ENCODE assay signal across 21 cellular contexts in genomic region chr1:7989762-7990428, GRCh38. TPM values are rescaled to one million over a fixed set of nuclear protein-coding genes. Genes with fewer than 3 reads are reported as not detected.
DNase-seq lines count a peak whose midpoint lies in the region; ATAC-seq, FAIRE-seq and TF ChIP-seq lines count a peak whose summit lies in the region.
"Had no signal": no experiment of that assay in that cellular context is flagged by ENCODE, and none has a peak within 500 bp of the region (broad histone marks: within the 10 kb centered on the region; RNA-seq: fewer than 3 reads in every experiment).

No MANE protein-coding gene starts in this region.

- no peaks in the 10 kb centered on the region for H3K4me1 Mint-ChIP-seq in CD8-positive, alpha-beta T cell (ENCODE audit: low read depth)
- H3K4me1 Mint-ChIP-seq in central memory CD8-positive, alpha-beta T cell: no peaks in the 10 kb centered on the region

- TF ChIP-seq CTCF in CD8-positive, alpha-beta T cell (IDR thresholded peaks at IDR 0.05): no peak
- TF ChIP-seq CTCF in HEK293 (tag by site-specific recombination; IDR thresholded peaks at IDR 0.05): no peak
- no peak for TF ChIP-seq CTCF in esophagus muscularis mucosa (IDR thresholded peaks at IDR 0.05)

- intact Hi-C loops in CD8-positive, alpha-beta T cell (cut with DNase I, micrococcal nuclease): loop anchor here in 1 of 2 experiments (10.0 kb wide), 1 partner anchor 855 kb away; no protein-coding TSS in a partner anchor
- intact Hi-C loops in esophagus muscularis mucosa (cut with DNase I): no loop called here

- H3K36me3 ChIP-seq in CD8-positive, alpha-beta T cell (ENCODE audit: insufficient read depth, low read length): peaks cover 12% of the 10 kb centered on the region
- H3K36me3 ChIP-seq in HEK293 (ENCODE audit: control insufficient read depth in 2 of 2, insufficient read depth in 1 of 2, low read length in 2 of 2) (peaks cover 13 to 41% of the 10 kb centered on the region in 2 experiments), esophagus muscularis mucosa (peaks cover 7 to 36% (median 26%) of the 10 kb centered on the region in 4 donors)

- no peaks in the 10 kb centered on the region for H3K9me3 ChIP-seq in CD8-positive, alpha-beta T cell (ENCODE audit: low read length)
- H3K9me3 ChIP-seq in HEK293 (ENCODE audit: control insufficient read depth, insufficient read depth, low read depth, low read length) (no peaks in the 10 kb centered on the region), esophagus muscularis mucosa (no peaks in the 10 kb centered on the region)
- H3K9me3 ChIP-seq: adrenal gland had no signal

- no peak for TF ChIP-seq POLR2A in esophagus muscularis mucosa (IDR thresholded peaks at IDR 0.05; ENCODE audit: low read depth)

- no peaks in the 10 kb centered on the region for H3K27me3 Mint-ChIP-seq in CD8-positive, alpha-beta T cell (ENCODE audit: low read depth)
- no peaks in the 10 kb centered on the region for H3K27me3 Mint-ChIP-seq in central memory CD8-positive, alpha-beta T cell
- H3K27me3 Mint-ChIP-seq: dendritic cell treated with granulocyte-macrophage colony-stimulating factor and Interleukin-4, amounts not matched to agents 40 ng/mL and 50 ng/mL, for 4 days; stimulated activated memory B cell treated with anti-CD40 and anti-IgM and Interleukin-4, amounts not matched to agents 10 μg/mL and 1 μg/mL and 100 μg/mL, for 72 hours had no signal

- POLR2A ChIA-PET in CD8-positive, alpha-beta T cell (lab: Charles Lee): no interaction called here
- POLR2A ChIA-PET in HEK293 (lab: Yijun Ruan, JAX): interaction anchor here (0.6 to 0.7 kb wide), 2 partner anchors 18 to 898 kb away, joined by 3 to 4 read pairs; no protein-coding TSS in a partner anchor

- WGBS in esophagus muscularis mucosa: 54% methylated on average over 2 of the region's 2 CpGs

- no peaks in the 10 kb centered on the region for H3K4me1 ChIP-seq in CD8-positive, alpha-beta T cell (ENCODE audit: insufficient read depth, low read length)
- H3K4me1 ChIP-seq in HEK293 (ENCODE audit: control insufficient read depth, insufficient read depth, low read length) (no peaks in the 10 kb centered on the region), esophagus muscularis mucosa (peaks cover 0 to 11% (median 10%) of the 10 kb centered on the region in 4 donors)
- H3K4me1 ChIP-seq: adrenal gland had no signal

- TF ChIP-seq EP300 in esophagus muscularis mucosa (IDR thresholded peaks at IDR 0.05): no peak

- CTCF ChIA-PET in CD8-positive, alpha-beta T cell (lab: Charles Lee): interaction anchor here (1.2 kb wide), 1 partner anchor 25 kb away, joined by 3 read pairs; no protein-coding TSS in a partner anchor
- CTCF ChIA-PET in HEK293 (lab: Yijun Ruan, JAX): interaction anchor here (0.9 to 2.5 kb wide), 5 partner anchors 11 to 324 kb away, joined by 4 to 12 read pairs (median 9); no protein-coding TSS in a partner anchor

- peaks cover 47% of the 10 kb centered on the region for H3K36me3 Mint-ChIP-seq in CD8-positive, alpha-beta T cell
- peaks cover 31% of the 10 kb centered on the region for H3K36me3 Mint-ChIP-seq in central memory CD8-positive, alpha-beta T cell (ENCODE audit: insufficient read depth)

- no peak overlapping the region for H3K27ac ChIP-seq in CD8-positive, alpha-beta T cell (ENCODE audit: low read depth, low read length)
- no peak overlapping the region for H3K27ac ChIP-seq in HEK293 (ENCODE audit: extremely low read depth, low read depth, low read length)
- H3K27ac ChIP-seq in esophagus muscularis mucosa (replicated peaks in 1 of 4): peak overlapping the region in 1 of 4 donors; percentile 37
- H3K27ac ChIP-seq: adrenal gland, KMS-11 had no signal

- H3K27me3 ChIP-seq in CD8-positive, alpha-beta T cell (ENCODE audit: insufficient read depth, low read length): no peaks in the 10 kb centered on the region
- no peaks in the 10 kb centered on the region for H3K27me3 ChIP-seq in esophagus muscularis mucosa
- H3K27me3 ChIP-seq: adrenal gland had no signal

- no peak for FAIRE-seq in urothelium cell line (lab: Jason Lieb, UNC)
- FAIRE-seq: bronchial epithelial cell, GM18507 had no signal

- H3K27ac Mint-ChIP-seq in CD8-positive, alpha-beta T cell: peak overlapping the region; percentile 49
- H3K27ac Mint-ChIP-seq in central memory CD8-positive, alpha-beta T cell (ENCODE audit: low read depth): peak overlapping the region; percentile 86
- H3K27ac Mint-ChIP-seq: dendritic cell treated with granulocyte-macrophage colony-stimulating factor and Interleukin-4, amounts not matched to agents 40 ng/mL and 50 ng/mL, for 4 days; stimulated activated memory B cell treated with anti-CD40 and anti-IgM and Interleukin-4, amounts not matched to agents 10 μg/mL and 1 μg/mL and 100 μg/mL, for 72 hours had no signal

- H3K4me3 ChIP-seq in CD8-positive, alpha-beta T cell (ENCODE audit: low read depth, low read length): no peak overlapping the region
- no peak overlapping the region for H3K4me3 ChIP-seq in HEK293 (ENCODE audit: low read depth, low read length)
- no peak overlapping the region for H3K4me3 ChIP-seq in esophagus muscularis mucosa
- H3K4me3 ChIP-seq: adrenal gland had no signal

- no peak overlapping the region for H3K4me3 Mint-ChIP-seq in CD8-positive, alpha-beta T cell
- peak overlapping the region; percentile 16 for H3K4me3 Mint-ChIP-seq in central memory CD8-positive, alpha-beta T cell
- H3K4me3 Mint-ChIP-seq: CD14-positive monocyte; dendritic cell treated with granulocyte-macrophage colony-stimulating factor and Interleukin-4, amounts not matched to agents 40 ng/mL and 50 ng/mL, for 4 days; stimulated activated memory B cell treated with anti-CD40 and anti-IgM and Interleukin-4, amounts not matched to agents 10 μg/mL and 1 μg/mL and 100 μg/mL, for 72 hours had no signal

- no peak for DNase-seq in CD8-positive, alpha-beta T cell
- DNase-seq in central memory CD8-positive, alpha-beta T cell (ENCODE audit: low spot score in 2 of 2): no peak
- DNase-seq in left lobe of liver (ENCODE audit: low spot score) (no peak), urothelium cell line (ENCODE audit: low spot score) (no peak), esophagus muscularis mucosa (ENCODE audit: extremely low spot score) (no peak), NCI-H2227 (lab: John Stamatoyannopoulos, UW; ENCODE audit: unreplicated experiment) (no peak)
- DNase-seq: adrenal gland; DMS 273 treated with DMSO at 0.1 percent for 48 hours; MV-4-11; NCI-H1694; NCI-H69; posterior cingulate gyrus; stimulated activated CD4-positive, alpha-beta T cell treated with anti-CD3 and anti-CD28 coated beads, Interleukin-2, amount 100 ng/mL, for 24 hours had no signal

- no peaks in the 10 kb centered on the region for H3K9me3 Mint-ChIP-seq in CD8-positive, alpha-beta T cell
- H3K9me3 Mint-ChIP-seq in central memory CD8-positive, alpha-beta T cell: peaks cover 10% of the 10 kb centered on the region
- H3K9me3 Mint-ChIP-seq: dendritic cell treated with granulocyte-macrophage colony-stimulating factor and Interleukin-4, amounts not matched to agents 40 ng/mL and 50 ng/mL, for 4 days had no signal

- no peak for ATAC-seq in CD8-positive, alpha-beta T cell
- ATAC-seq in central memory CD8-positive, alpha-beta T cell (replicated peaks; ENCODE audit: extremely low read depth, poor library complexity, severe bottlenecking): no peak
- ATAC-seq in left lobe of liver: peak; percentile 9
- no peak for ATAC-seq in HG02588 (IDR thresholded peaks at IDR 0.05; ENCODE audit: unreplicated experiment)
- ATAC-seq: stimulated activated memory B cell treated with anti-CD40 and anti-IgM and Interleukin-4, amounts not matched to agents 10 μg/mL and 1 μg/mL and 100 μg/mL, for 72 hours had no signal

TF ChIP-seq in HEK293, 187 proteins besides CTCF, POLR2A, EP300 and RAD21 (continues in another document):
- TF ChIP-seq PBX3 (CRISPR knock-in tag; IDR thresholded peaks at IDR 0.05) (no peak), ZNF416 (tag by site-specific recombination; IDR thresholded peaks at IDR 0.05) (no peak), ZNF148 (tag by site-specific recombination; IDR thresholded peaks at IDR 0.05; ENCODE audit: borderline replicate concordance) (no peak), PRDM1 (tag by site-specific recombination; IDR thresholded peaks at IDR 0.05) (0 out of 2 replicates have a peak, but pooled peaks have one; percentile 9), ZNF433 (tag by site-specific recombination; IDR thresholded peaks at IDR 0.05; ENCODE audit: low read depth) (no peak)

RNA-seq across cellular contexts. Expression of gene PARK7, which starts 28.4 kb away (rescaled TPM):
- 10 to 100 TPM; 67.9 to 70.0 TPM for total RNA-seq in CD8-positive, alpha-beta T cell
- 198 TPM for total RNA-seq in left lobe of liver
- 100 to 1,000 TPM; 201 to 229 (median 212) TPM for total RNA-seq in esophagus muscularis mucosa

RNA-seq across cellular contexts. Expression of gene ERRFI1, which starts 36.2 kb away (rescaled TPM):
- 1 to 10 TPM; 4.4 to 4.9 TPM for total RNA-seq in CD8-positive, alpha-beta T cell
- total RNA-seq in left lobe of liver (316 TPM), esophagus muscularis mucosa (100 to 1,000 TPM; 308 to 587 (median 435) TPM)

RNA-seq across cellular contexts. Expression of gene TNFRSF9, which starts 49.3 kb away (rescaled TPM):
- total RNA-seq in CD8-positive, alpha-beta T cell: 1 to 10 TPM; 3.8 to 3.9 TPM
- 0.03 TPM for total RNA-seq in left lobe of liver
- total RNA-seq in esophagus muscularis mucosa: under 1 TPM in 1 of 4 donors, not detected in 3; 0.17 TPM

Comparison
In these comparisons a context has a peak if more than half of its experiments do, and no peak if none do; other contexts are left out.
1. RNA of gene ERRFI1, which starts 36.2 kb away (total RNA-seq): 308 to 587 TPM in esophagus muscularis mucosa and 316 TPM in left lobe of liver (single experiment); 4.4 to 4.9 TPM in CD8-positive, alpha-beta T cell; every median in the first group is over 10 times any median in the second.